In genomic region chr13:31105020-31105800, GRCh38 we compare ENCODE assay signal across 19 cellular contexts. TPM values are rescaled to one million over a fixed set of nuclear protein-coding genes. Genes with fewer than 3 reads are reported as not detected.
DNase-seq lines count a peak whose midpoint lies in the region; ATAC-seq, FAIRE-seq and TF ChIP-seq lines count a peak whose summit lies in the region.
"Had no signal": no experiment of that assay in that cellular context is flagged by ENCODE, and none has a peak within 500 bp of the region (broad histone marks: within the 10 kb centered on the region; RNA-seq: fewer than 3 reads in every experiment).

No MANE protein-coding gene starts in this region.

- no peaks in the 10 kb centered on the region for H3K9me3 ChIP-seq in heart right ventricle
- H3K9me3 ChIP-seq: left ventricle myocardium inferior had no signal

- TF ChIP-seq CTCF in HFFc6 (IDR thresholded peaks at IDR 0.05) (peak; percentile 25; the same call in 1 of the 2 replicates), choroid plexus epithelial cell (conservative IDR thresholded peaks at IDR 0.05; ENCODE audit: low read depth, low read length) (peak; percentile 3), heart right ventricle (IDR thresholded peaks at IDR 0.05) (no peak)

- H3K79me2 ChIP-seq in mesendoderm (ENCODE audit: control insufficient read depth, insufficient read depth, low read length) = no peaks in the 10 kb centered on the region

- no peak overlapping the region for H3K4ac ChIP-seq in mesendoderm (ENCODE audit: low read depth, low read length)

- H2BK120ac ChIP-seq in mesendoderm (ENCODE audit: low read depth, low read length) = no peak overlapping the region

- H3K4me1 Mint-ChIP-seq in HFFc6 (ENCODE audit: low read depth) = peaks cover 8% of the 10 kb centered on the region
- H3K4me1 Mint-ChIP-seq in naive thymus-derived CD8-positive, alpha-beta T cell = no peaks in the 10 kb centered on the region
- H3K4me1 Mint-ChIP-seq: activated CD8-positive, alpha-beta memory T cell treated with anti-CD3 and anti-CD28 coated beads, Interleukin-2, amount 10 ng/mL, durations not matched to agents 7 days and 5 days had no signal

- TF ChIP-seq POLR2A in H54 (IDR thresholded peaks at IDR 0.05; ENCODE audit: low read depth, low read length) = no peak

- no peak overlapping the region for H3K4me2 ChIP-seq in mesendoderm (ENCODE audit: low read length)

- H3K27ac ChIP-seq in mesendoderm (ENCODE audit: low read depth, low read length) (no peak overlapping the region), heart right ventricle (no peak overlapping the region)
- H3K27ac ChIP-seq: left ventricle myocardium inferior had no signal

- no peak overlapping the region for H3K18ac ChIP-seq in mesendoderm (ENCODE audit: low read length)

- no peak overlapping the region for H2AK5ac ChIP-seq in mesendoderm (ENCODE audit: low read length)

- no peak overlapping the region for H3K9ac ChIP-seq in mesendoderm (ENCODE audit: low read length)

- FAIRE-seq in H54 (lab: Jason Lieb, UNC) = no peak
- FAIRE-seq: frontal cortex had no signal

- no peaks in the 10 kb centered on the region for H3K36me3 ChIP-seq in mesendoderm (ENCODE audit: control insufficient read depth, insufficient read depth, low read length)
- no peaks in the 10 kb centered on the region for H3K36me3 ChIP-seq in heart right ventricle
- H3K36me3 ChIP-seq: left ventricle myocardium inferior had no signal

- peaks cover 2% of the 10 kb centered on the region for H3K4me1 ChIP-seq in mesendoderm (ENCODE audit: control insufficient read depth, low read depth, low read length)
- peaks cover 0 to 15% (median 0%) of the 10 kb centered on the region in 9 donors for H3K4me1 ChIP-seq in heart right ventricle

- H3K4me3 Mint-ChIP-seq in HFFc6 = no peak overlapping the region
- no peak overlapping the region for H3K4me3 Mint-ChIP-seq in naive thymus-derived CD8-positive, alpha-beta T cell
- H3K4me3 Mint-ChIP-seq: activated CD8-positive, alpha-beta memory T cell treated with anti-CD3 and anti-CD28 coated beads, Interleukin-2, amount 10 ng/mL, durations not matched to agents 7 days and 5 days; T-helper 2 cell treated with Interferon-gamma antibody and Interleukin-4, amounts not matched to agents 5 μg/mL and 100 μg/mL, for 36 hours had no signal

- H3K79me1 ChIP-seq in mesendoderm (ENCODE audit: low read length) = no peaks in the 10 kb centered on the region

- POLR2A ChIA-PET in naive thymus-derived CD8-positive, alpha-beta T cell (lab: Charles Lee) = no interaction called here

- peak; percentile 20 for DNase-seq in EH (ENCODE audit: low read depth)
- no peak for DNase-seq in HFFc6
- peak; percentile 42 for DNase-seq in choroid plexus epithelial cell (ENCODE audit: low read depth)
- DNase-seq in mesendoderm = peak; percentile 25
- DNase-seq in NCI-H2227 (lab: John Stamatoyannopoulos, UW; ENCODE audit: unreplicated experiment) = no peak
- no peak for DNase-seq in heart right ventricle
- DNase-seq in H54 (ENCODE audit: insufficient read length, low spot score) = no peak
- no peak for DNase-seq in naive thymus-derived CD8-positive, alpha-beta T cell
- DNase-seq: activated CD8-positive, alpha-beta memory T cell treated with anti-CD3 and anti-CD28 coated beads, Interleukin-2, amount 10 ng/mL, durations not matched to agents 7 days and 5 days; central memory CD4-positive, alpha-beta T cell; effector memory CD4-positive, alpha-beta T cell; GDM1; H7; left ventricle myocardium inferior; NCI-H510A treated with DMSO at 0.1 percent for 48 hours; stimulated activated CD4-positive, alpha-beta T cell treated with anti-CD3 and anti-CD28 coated beads, Interleukin-4, amount 100 ng/mL, for 1 hour had no signal

- ATAC-seq in heart right ventricle = no peak
- ATAC-seq in naive thymus-derived CD8-positive, alpha-beta T cell = no peak
- ATAC-seq: activated CD8-positive, alpha-beta memory T cell treated with anti-CD3 and anti-CD28 coated beads, Interleukin-2, amount 10 ng/mL, durations not matched to agents 7 days and 5 days had no signal

- H3K27me3 ChIP-seq in mesendoderm (ENCODE audit: insufficient read depth, low read length, poor library complexity) = no peaks in the 10 kb centered on the region
- peaks cover 0 to 9% (median 0%) of the 10 kb centered on the region in 7 donors for H3K27me3 ChIP-seq in heart right ventricle

- no peaks in the 10 kb centered on the region for H3K36me3 Mint-ChIP-seq in HFFc6 (ENCODE audit: low read depth)
- no peaks in the 10 kb centered on the region for H3K36me3 Mint-ChIP-seq in naive thymus-derived CD8-positive, alpha-beta T cell
- H3K36me3 Mint-ChIP-seq: activated CD8-positive, alpha-beta memory T cell treated with anti-CD3 and anti-CD28 coated beads, Interleukin-2, amount 10 ng/mL, durations not matched to agents 7 days and 5 days had no signal

- H4K8ac ChIP-seq in mesendoderm (ENCODE audit: low read depth, low read length) = no peak overlapping the region

- intact Hi-C loops in heart right ventricle (cut with DNase I) = no loop called here

- no peak overlapping the region for H3K4me3 ChIP-seq in choroid plexus epithelial cell (ENCODE audit: low read depth, low read length)
- no peak overlapping the region for H3K4me3 ChIP-seq in mesendoderm (ENCODE audit: low read length)
- H3K4me3 ChIP-seq in heart right ventricle = no peak overlapping the region
- H3K4me3 ChIP-seq: left ventricle myocardium inferior had no signal

- no CpG with 5 or more reads among the region's 6 CpGs for WGBS in mesendoderm (ENCODE audit: extremely low coverage, insufficient coverage, low lambda C conversion rate)
- WGBS in heart right ventricle, 2 donors = 87 to 88% methylated on average over 6 of the region's 6 CpGs

- no peak overlapping the region for H4K5ac ChIP-seq in mesendoderm (ENCODE audit: low read length)

- no peak overlapping the region for H3K27ac Mint-ChIP-seq in HFFc6
- no peak overlapping the region for H3K27ac Mint-ChIP-seq in naive thymus-derived CD8-positive, alpha-beta T cell
- H3K27ac Mint-ChIP-seq: activated CD8-positive, alpha-beta memory T cell treated with anti-CD3 and anti-CD28 coated beads, Interleukin-2, amount 10 ng/mL, durations not matched to agents 7 days and 5 days; activated T-helper 2 cell treated with anti-CD3 and anti-CD28 coated beads, Interferon-gamma antibody, Interleukin-2, Interleukin-4, amounts not matched to agents 10 μg/mL and 5 μg/mL and 100 μg/mL, durations not matched to agents 14 hours and 24 hours and 36 hours; T-helper 2 cell treated with Interferon-gamma antibody and Interleukin-4, amounts not matched to agents 5 μg/mL and 100 μg/mL, for 36 hours had no signal

- no peak overlapping the region for H3K56ac ChIP-seq in mesendoderm (ENCODE audit: low read length)

- H3K23ac ChIP-seq in mesendoderm (ENCODE audit: low read length) = no peak overlapping the region

- no peaks in the 10 kb centered on the region for H3K9me3 Mint-ChIP-seq in HFFc6
- H3K9me3 Mint-ChIP-seq in naive thymus-derived CD8-positive, alpha-beta T cell = peaks cover 0 to 4% (median 0%) of the 10 kb centered on the region in 9 donors
- H3K9me3 Mint-ChIP-seq: activated T-helper 2 cell treated with anti-CD3 and anti-CD28 coated beads, Interferon-gamma antibody, Interleukin-2, Interleukin-4, amounts not matched to agents 10 μg/mL and 5 μg/mL and 100 μg/mL, durations not matched to agents 14 hours and 24 hours and 36 hours; T-helper 2 cell treated with Interferon-gamma antibody and Interleukin-4, amounts not matched to agents 5 μg/mL and 100 μg/mL, for 36 hours had no signal

- H2BK15ac ChIP-seq in mesendoderm (replicated peaks; ENCODE audit: low read depth) = no peak overlapping the region

- H2BK5ac ChIP-seq in mesendoderm (ENCODE audit: low read length) = no peak overlapping the region

- peaks cover 42% of the 10 kb centered on the region for H3K27me3 Mint-ChIP-seq in HFFc6 (ENCODE audit: insufficient read depth)
- H3K27me3 Mint-ChIP-seq in naive thymus-derived CD8-positive, alpha-beta T cell = peaks cover 2 to 13% (median 8%) of the 10 kb centered on the region in 5 donors

RNA-seq across cellular contexts. Expression of gene HSPH1, which starts 56.5 kb away (rescaled TPM):
- 100 to 1,000 TPM in 5 of 6 experiments, 10 to 100 TPM in 1; 94.6 to 153 (median 104) TPM for total RNA-seq in HFFc6 (2021; fragmentation: NEBNext Ultra II Directional; extraction: Animal tissue kit (Norgen Biotek cat#: 25700))
- 120 TPM for polyA plus RNA-seq in mesendoderm (2013, experiment 1 of 2)
- polyA plus RNA-seq in mesendoderm (2013, experiment 2 of 2) = 115 TPM
- 10 to 100 TPM; 31.1 to 65.4 (median 50.5) TPM for total RNA-seq in heart right ventricle
- 10 to 100 TPM; 28.4 to 42.8 TPM for polyA plus RNA-seq in heart right ventricle
- total RNA-seq in naive thymus-derived CD8-positive, alpha-beta T cell = 100 to 1,000 TPM in 1 of 2 experiments, 10 to 100 TPM in 1; 98.4 to 105 TPM
- polyA plus RNA-seq in naive thymus-derived CD8-positive, alpha-beta T cell = 10 to 100 TPM; 36.2 to 66.8 (median 52.5) TPM

Comparison
In these comparisons a context has a peak if more than half of its experiments do, and no peak if none do; other contexts are left out.
1. DNase-seq: peak in EH (single experiment), choroid plexus epithelial cell (single experiment) and mesendoderm (single experiment); none in HFFc6 (single experiment), NCI-H2227 (single experiment), heart right ventricle (0 of 2), H54 (single experiment) and naive thymus-derived CD8-positive, alpha-beta T cell (0 of 10).
2. CTCF ChIP-seq: peak in HFFc6 (single experiment) and choroid plexus epithelial cell (single experiment); none in heart right ventricle (0 of 9).